17 cellular contexts compared by ENCODE assay signal in genomic region chr10:71279590-71280170, GRCh38. TPM values are rescaled to one million over a fixed set of nuclear protein-coding genes. Genes with fewer than 3 reads are reported as not detected.
A peak's percentile ranks its signal among the peaks of the same experiment; 100 is the strongest.
DNase-seq lines count a peak whose midpoint lies in the region; ATAC-seq, FAIRE-seq and TF ChIP-seq lines count a peak whose summit lies in the region.
"Had no signal": no experiment of that assay in that cellular context is flagged by ENCODE, and none has a peak within 500 bp of the region (broad histone marks: within the 10 kb centered on the region; RNA-seq: fewer than 3 reads in every experiment).

No MANE protein-coding gene starts in this region.

- H3K23me2 ChIP-seq in H1 (ENCODE audit: low read depth, low read length): no peaks in the 10 kb centered on the region

- intact Hi-C loops in spleen (cut with DNase I; ENCODE audit: low total_unique reads): loop anchor here (10.0 kb wide), 1 partner anchor 355 kb away; no protein-coding TSS in a partner anchor

- H4K8ac ChIP-seq in H1 (ENCODE audit: extremely low read depth, insufficient read depth, low read length): no peak overlapping the region; the same call in 1 of the 2 replicates

- TF ChIP-seq EP300 in H1 (IDR thresholded peaks at IDR 0.05; ENCODE audit: borderline replicate concordance in 1 of 2, low read depth in 2 of 2, low read length in 2 of 2): no peak
- no peak for TF ChIP-seq EP300 in gastroesophageal sphincter (IDR thresholded peaks at IDR 0.05)

- no peak overlapping the region for H3K4me3 ChIP-seq in HEK293 (ENCODE audit: low read depth, low read length)
- no peak overlapping the region for H3K4me3 ChIP-seq in H1 (ENCODE audit: extremely low read depth in 1 of 4, insufficient read depth in 2 of 4, low read depth in 3 of 4, low read length in 4 of 4)
- no peak overlapping the region for H3K4me3 ChIP-seq in spleen
- H3K4me3 ChIP-seq in gastroesophageal sphincter: no peak overlapping the region

- CTCF ChIA-PET in HEK293 (lab: Yijun Ruan, JAX): interaction anchor here (1.0 to 2.2 kb wide), 3 partner anchors 10 to 355 kb away, joined by 4 to 8 read pairs (median 4); no protein-coding TSS in a partner anchor
- CTCF ChIA-PET in RWPE1 (lab: Yijun Ruan, JAX): interaction anchor here (1.1 to 2.1 kb wide), 2 partner anchors 9 to 1019 kb away, joined by 3 to 9 read pairs; no protein-coding TSS in a partner anchor
- CTCF ChIA-PET in H1 (lab: Charles Lee; ENCODE audit: partially characterized antibody): interaction anchor here (1.0 to 11.2 kb wide), 7 partner anchors 8 to 378 kb away, joined by 3 to 175 read pairs (median 9); no protein-coding TSS in a partner anchor

- no peak overlapping the region for H3K4ac ChIP-seq in H1 (replicated peaks; ENCODE audit: insufficient read length, low read depth, low read length)

- H3K4me2 ChIP-seq in H1 (ENCODE audit: insufficient read depth in 1 of 2, low read depth in 2 of 2, low read length in 2 of 2): no peak overlapping the region

- H3K79me1 ChIP-seq in H1 (ENCODE audit: low read depth, low read length): peaks cover 2% of the 10 kb centered on the region; the same call in 1 of the 2 replicates

- TF ChIP-seq CTCF in HEK293 (tag by site-specific recombination; IDR thresholded peaks at IDR 0.05): no peak
- TF ChIP-seq CTCF in RWPE1 (conservative IDR thresholded peaks at IDR 0.05; ENCODE audit: low read depth): no peak
- no peak for TF ChIP-seq CTCF in H1 (IDR thresholded peaks at IDR 0.05; ENCODE audit: control extremely low read depth in 1 of 3, insufficient read depth in 1 of 3, low read depth in 1 of 3, low read length in 3 of 3)
- no peak for TF ChIP-seq CTCF in spleen (IDR thresholded peaks at IDR 0.05 in 8 of 11, conservative IDR thresholded peaks at IDR 0.05 in 3 of 11)
- TF ChIP-seq CTCF in gastroesophageal sphincter (IDR thresholded peaks at IDR 0.05): no peak

- no peak overlapping the region for H2AK5ac ChIP-seq in H1 (ENCODE audit: low read depth, low read length)

- H3K79me2 ChIP-seq in H1 (ENCODE audit: control insufficient read depth in 1 of 2, insufficient read depth in 2 of 2, low read length in 2 of 2): peaks cover 0 to 4% of the 10 kb centered on the region in 2 experiments; a peak in 1 of 4 replicates

- H3K9me3 ChIP-seq in HEK293 (ENCODE audit: control insufficient read depth, insufficient read depth, low read depth, low read length) (no peaks in the 10 kb centered on the region), H1 (ENCODE audit: insufficient read depth in 2 of 2, low read depth in 1 of 2, low read length in 1 of 2) (no peaks in the 10 kb centered on the region), spleen (no peaks in the 10 kb centered on the region), gastroesophageal sphincter (no peaks in the 10 kb centered on the region)

- no peak overlapping the region for H2BK12ac ChIP-seq in H1 (ENCODE audit: low read depth, low read length)

- POLR2A ChIA-PET in HEK293 (lab: Yijun Ruan, JAX): no interaction called here
- POLR2A ChIA-PET in RWPE1 (lab: Yijun Ruan, JAX; ENCODE audit: low non-redundant PET): no interaction called here
- POLR2A ChIA-PET in H1 (lab: Charles Lee; ENCODE audit: partially characterized antibody): interaction anchor here (1.5 to 3.8 kb wide), 2 partner anchors 10 to 13 kb away, joined by 4 to 13 read pairs; no protein-coding TSS in a partner anchor

- H3K23ac ChIP-seq in H1 (ENCODE audit: insufficient read length): no peak overlapping the region

- no peak overlapping the region for H3K14ac ChIP-seq in H1 (ENCODE audit: insufficient read length)

- no peak overlapping the region for H3K56ac ChIP-seq in H1 (replicated peaks; ENCODE audit: insufficient read length, low read depth, low read length)

- H2BK120ac ChIP-seq in H1 (replicated peaks; ENCODE audit: low read depth, low read length): no peak overlapping the region

- H2AFZ ChIP-seq in H1 (ENCODE audit: low read length): no peak overlapping the region

- H4K5ac ChIP-seq in H1 (ENCODE audit: insufficient read length, low read depth, low read length): no peak overlapping the region

- no peak overlapping the region for H2BK15ac ChIP-seq in H1 (ENCODE audit: low read length)

- no peak for TF ChIP-seq RAD21 in H1 (IDR thresholded peaks at IDR 0.05 in 1 of 2, conservative IDR thresholded peaks at IDR 0.05 in 1 of 2; ENCODE audit: low read depth in 2 of 2, low read length in 2 of 2)

- H4K91ac ChIP-seq in H1 (replicated peaks; ENCODE audit: insufficient read length, low read length): no peak overlapping the region

- H3K27ac ChIP-seq in HEK293 (ENCODE audit: extremely low read depth, low read depth, low read length) (no peak overlapping the region), RWPE1 (peak overlapping the region; percentile 52; the same call in 1 of the 2 replicates), H1 (ENCODE audit: low read depth, low read length) (no peak overlapping the region; the same call in 1 of the 2 replicates), spleen (peak overlapping the region in 7 of 8 donors; percentile 22 to 69 (median 60)), gastroesophageal sphincter (no peak overlapping the region)

- H2BK20ac ChIP-seq in H1 (ENCODE audit: low read length): no peak overlapping the region

- FAIRE-seq in H1 (lab: Jason Lieb, UNC): no peak
- FAIRE-seq: GM12891, GM18507 had no signal

- no peaks in the 10 kb centered on the region for H3K27me3 ChIP-seq in H1 (replicated peaks in 1 of 4; ENCODE audit: control insufficient read depth in 3 of 4, extremely low read depth in 1 of 4, insufficient read depth in 3 of 4, low read length in 3 of 4)
- no peaks in the 10 kb centered on the region for H3K27me3 ChIP-seq in spleen (replicated peaks in 1 of 7)
- H3K27me3 ChIP-seq in gastroesophageal sphincter: no peaks in the 10 kb centered on the region

- H3K9ac ChIP-seq in H1 (replicated peaks in 1 of 4; ENCODE audit: extremely low read depth in 1 of 4, low read depth in 3 of 4, low read length in 3 of 4): no peak overlapping the region

- H4K20me1 ChIP-seq in H1 (replicated peaks in 1 of 2; ENCODE audit: control insufficient read depth in 1 of 2, insufficient read depth in 2 of 2, low read length in 2 of 2): peaks cover 0 to 3% of the 10 kb centered on the region in 2 experiments

- no peaks in the 10 kb centered on the region for H3K4me1 ChIP-seq in HEK293 (ENCODE audit: control insufficient read depth, insufficient read depth, low read length)
- H3K4me1 ChIP-seq in H1 (replicated peaks in 1 of 4; ENCODE audit: control insufficient read depth in 3 of 4, insufficient read depth in 4 of 4, low read length in 3 of 4): peaks cover 0 to 25% (median 16%) of the 10 kb centered on the region in 4 experiments; a peak in 6 of 7 replicates
- peaks cover 0 to 50% (median 22%) of the 10 kb centered on the region in 6 donors for H3K4me1 ChIP-seq in spleen
- no peaks in the 10 kb centered on the region for H3K4me1 ChIP-seq in gastroesophageal sphincter

- TF ChIP-seq POLR2A in H1 (IDR thresholded peaks at IDR 0.05; ENCODE audit: control extremely low read depth in 1 of 2, low read depth in 2 of 2, low read length in 2 of 2) (no peak), spleen (IDR thresholded peaks at IDR 0.05) (no peak), gastroesophageal sphincter (IDR thresholded peaks at IDR 0.05) (no peak)

- WGBS in H1 (ENCODE audit: extremely low coverage in 1 of 2, insufficient coverage in 1 of 2, insufficient read length in 1 of 2, insufficient replicate concordance in 2 of 2, low coverage in 1 of 2, low lambda C conversion rate in 2 of 2, missing lambda C conversion rate in 1 of 2), 2 experiments: 84% methylated on average over 22 of the region's 22 CpGs; no CpG with 5 or more reads in 1 of the 2 experiments
- 70 to 91% (median 85%) methylated on average over 13 to 22 of the region's 22 CpGs for WGBS in spleen, 5 donors
- WGBS in gastroesophageal sphincter (ENCODE audit: low coverage in 1 of 2), 2 donors: 70% methylated on average over 2 of the region's 22 CpGs; no CpG with 5 or more reads in 1 of the 2 donors

- no peak for DNase-seq in RWPE1 (ENCODE audit: low spot score)
- no peak for DNase-seq in H1 (ENCODE audit: low read depth in 1 of 2, low spot score in 2 of 2)
- DNase-seq in spleen: no peak
- DNase-seq in NCI-H1048 (lab: John Stamatoyannopoulos, UW): no peak
- no peak for DNase-seq in stimulated activated CD4-positive, alpha-beta T cell treated with anti-CD3 and anti-CD28 coated beads, Interleukin-4, amount 100 ng/mL, for 24 hours
- DNase-seq: CD4-positive, alpha-beta memory T cell; DND-41; GDM1; NCI-H1436; NCI-H2029 treated with DMSO at 0.1 percent for 48 hours; SHP77 treated with DMSO at 0.1 percent for 48 hours had no signal

- ATAC-seq in gastroesophageal sphincter: no peak
- ATAC-seq: HCT116, Panc1 had no signal

- H2BK5ac ChIP-seq in H1 (ENCODE audit: low read depth, low read length): peak overlapping the region; percentile 44; the same call in 1 of the 2 replicates

- peaks cover 3 to 44% of the 10 kb centered on the region in 2 experiments; a peak in 2 of 3 replicates for H3K36me3 ChIP-seq in HEK293 (ENCODE audit: control insufficient read depth in 2 of 2, insufficient read depth in 1 of 2, low read length in 2 of 2)
- H3K36me3 ChIP-seq in H1 (ENCODE audit: control insufficient read depth in 2 of 4, insufficient read depth in 4 of 4, low read length in 3 of 4): peaks cover 0 to 5% (median 2%) of the 10 kb centered on the region in 4 experiments; a peak in 1 of 8 replicates
- H3K36me3 ChIP-seq in spleen: peaks cover 0 to 8% (median 0%) of the 10 kb centered on the region in 6 donors
- H3K36me3 ChIP-seq in gastroesophageal sphincter: no peaks in the 10 kb centered on the region

- H3K18ac ChIP-seq in H1 (ENCODE audit: extremely low read depth, low read length): no peak overlapping the region

TF ChIP-seq in HEK293, 187 proteins besides CTCF, POLR2A, EP300 and RAD21 (continues in another document):
- TF ChIP-seq GLIS2 (tag by site-specific recombination; IDR thresholded peaks at IDR 0.05): 0 out of 2 replicates have a peak, but pooled peaks have one; percentile 12
- no peak for TF ChIP-seq ZNF426 (tag by site-specific recombination; IDR thresholded peaks at IDR 0.05)

TF ChIP-seq in H1, 55 proteins besides CTCF, POLR2A, EP300 and RAD21:
- no peak for TF ChIP-seq CEBPB (IDR thresholded peaks at IDR 0.05; ENCODE audit: low read depth, low read length)
TF ChIP-seq in H1: peak in this region for 0.

RNA-seq across cellular contexts. Expression of gene SLC29A3, which starts 39.4 kb away (rescaled TPM):
- total RNA-seq in H1 (2021; fragmentation: NEBNext Ultra II Directional; extraction: Animal tissue kit (Norgen Biotek cat#: 25700)): 14.0 and 15.2 TPM in 2 replicates
- polyA plus RNA-seq in H1 (2011; rRNA removed) (24.6 and 33.8 TPM in 2 replicates), spleen (1 to 10 TPM; 3.3 to 7.7 (median 4.8) TPM)
- polyA plus RNA-seq in H1 (2011; cell fraction: cytosol; rRNA removed): 11.4 TPM
- polyA plus RNA-seq in H1 (2011; cell fraction: nucleus; rRNA removed): 17.8 TPM
- 14.5 to 19.4 TPM (median 17.5 TPM) in 4 replicates for polyA plus RNA-seq in H1 (2012, experiment 1 of 2)
- 19.9 TPM for polyA plus RNA-seq in H1 (2012, experiment 2 of 2)
- polyA plus RNA-seq in H1 (2013, experiment 1 of 2): 19.7 TPM
- 22.1 TPM for polyA plus RNA-seq in H1 (2013, experiment 2 of 2)
- 18.6 and 20.6 TPM in 2 replicates for polyA minus RNA-seq in H1 (2011; rRNA and poly(A)+ RNA removed)
- polyA minus RNA-seq in H1 (2011; cell fraction: cytosol; rRNA and poly(A)+ RNA removed): 9.4 TPM
- 15.2 TPM for polyA minus RNA-seq in H1 (2011; cell fraction: nucleus; rRNA and poly(A)+ RNA removed)
- total RNA-seq in spleen (10 to 100 TPM in 3 of 7 donors, 1 to 10 TPM in 4; 7.5 to 15.6 (median 9.3) TPM), gastroesophageal sphincter (1 to 10 TPM; 3.3 to 9.8 (median 4.9) TPM)

Comparison
In these comparisons a context has a peak if more than half of its experiments do, and no peak if none do; other contexts are left out.
1. H3K27ac ChIP-seq: peak in RWPE1 (single experiment) and spleen (7 of 8); none in HEK293 (single experiment), H1 (single experiment) and gastroesophageal sphincter (0 of 4).